Comparison of ENCODE assay signal across 23 cellular contexts in the genomic region with DNA sequence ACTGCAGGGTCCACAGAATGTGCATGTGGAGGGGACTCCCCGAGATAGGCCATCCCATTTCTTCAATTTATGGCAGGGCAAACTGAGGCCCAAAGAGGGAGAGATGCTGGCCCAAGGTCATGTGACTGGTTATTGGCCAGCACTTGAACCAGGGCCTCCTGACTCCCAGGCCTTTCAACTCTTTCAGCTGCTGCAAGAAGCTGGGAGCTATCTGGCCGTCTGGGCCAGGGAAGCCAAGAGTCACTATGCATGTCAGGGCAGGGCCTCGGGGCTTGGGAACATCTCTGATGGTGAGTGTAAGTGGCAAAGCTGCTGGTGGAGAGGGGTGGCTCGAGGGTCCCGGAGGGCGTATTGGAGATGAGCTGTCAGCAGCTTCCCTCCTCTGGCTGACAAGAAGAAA. TPM values are rescaled to one million over a fixed set of nuclear protein-coding genes. Genes with fewer than 3 reads are reported as not detected.
DNase-seq lines count a peak whose midpoint lies in the region; FAIRE-seq and TF ChIP-seq lines count a peak whose summit lies in the region.
"Had no signal": no experiment of that assay in that cellular context is flagged by ENCODE, and none has a peak within 500 bp of the region (broad histone marks: within the 10 kb centered on the region; RNA-seq: fewer than 3 reads in every experiment).

No MANE protein-coding gene starts in this region.

- H2AFZ ChIP-seq in mammary epithelial cell (ENCODE audit: low read depth, low read length) = no peak overlapping the region
- no peak overlapping the region for H2AFZ ChIP-seq in osteoblast (ENCODE audit: low read length)
- H2AFZ ChIP-seq: neural progenitor cell had no signal

- in situ Hi-C loops in mammary epithelial cell (cut with MboI; ENCODE audit: low sequenced_read_pairs in 2 of 2) = loop anchor here in 1 of 2 donors (25.0 kb wide), 1 partner anchor 166 kb away; no protein-coding TSS in a partner anchor

- no peak overlapping the region for H3K4me2 ChIP-seq in mammary epithelial cell (ENCODE audit: insufficient read depth, low read depth, low read length)
- H3K4me2 ChIP-seq in osteoblast (ENCODE audit: insufficient read depth, low read length) = no peak overlapping the region
- H3K4me2 ChIP-seq: neural progenitor cell had no signal

- no peak overlapping the region for H3K9ac ChIP-seq in mammary epithelial cell (ENCODE audit: insufficient read depth, low read length)
- H3K9ac ChIP-seq: neural progenitor cell had no signal

- TF ChIP-seq RAD21 in Ishikawa (IDR thresholded peaks at IDR 0.05; ENCODE audit: low read depth) = no peak

- POLR2A ChIA-PET in GM10248 (lab: Yijun Ruan, JAX) = no interaction called here

- no peak overlapping the region for H3K4me3 ChIP-seq in mammary epithelial cell (replicated peaks in 1 of 3; ENCODE audit: insufficient read depth in 1 of 3, low read depth in 2 of 3, low read length in 3 of 3)
- no peak overlapping the region for H3K4me3 ChIP-seq in breast epithelium
- no peak overlapping the region for H3K4me3 ChIP-seq in epithelial cell of esophagus (ENCODE audit: low read length)
- H3K4me3 ChIP-seq in osteoblast (ENCODE audit: insufficient read depth, low read length) = no peak overlapping the region
- H3K4me3 ChIP-seq: mucosa of descending colon, neural progenitor cell, psoas muscle had no signal

- H3K27ac ChIP-seq in mammary epithelial cell (ENCODE audit: insufficient read depth, low read depth, low read length) = peak overlapping the region; percentile 80
- peak overlapping the region in 1 of 2 donors; percentile 92 for H3K27ac ChIP-seq in breast epithelium
- H3K27ac ChIP-seq in osteoblast (ENCODE audit: low read depth, low read length) = peak overlapping the region; percentile 83
- H3K27ac ChIP-seq: foreskin keratinocyte, neural progenitor cell had no signal

- dilution Hi-C loops in mammary epithelial cell (cut with HindIII; ENCODE audit: low sequenced_read_pairs) = loop anchor here (5.0 kb wide), 1 partner anchor 41 kb away; no protein-coding TSS in a partner anchor

- 69% methylated on average over 6 of the region's 6 CpGs for WGBS in mammary epithelial cell (ENCODE audit: low coverage, missing lambda C conversion rate)

- DNase-seq in mammary epithelial cell (no peak), breast epithelium (ENCODE audit: low spot score in 2 of 2) (no peak), epithelial cell of esophagus (ENCODE audit: low read depth) (peak; percentile 35), osteoblast (ENCODE audit: insufficient read length, low spot score, missing footprints) (no peak), NCI-H748 (lab: John Stamatoyannopoulos, UW; ENCODE audit: unreplicated experiment) (no peak), GM10248 (ENCODE audit: extremely low spot score) (no peak), RCC 7860 (ENCODE audit: low spot score) (no peak)
- DNase-seq: activated naive CD4-positive, alpha-beta T cell treated with anti-CD3 and anti-CD28 coated beads, Interleukin-2, amount 10 ng/mL, durations not matched to agents 7 days and 5 days; anterior cingulate cortex; BE2C; COR-L47; mucosa of descending colon; NCI-H1092; NCI-H187 treated with DMSO at 0.1 percent for 48 hours; NCI-H526; psoas muscle; RPMI8226; T-helper 9 cell had no signal

- H3K79me2 ChIP-seq in mammary epithelial cell (ENCODE audit: insufficient read depth, low read length) (no peaks in the 10 kb centered on the region), osteoblast (ENCODE audit: insufficient read depth, low read length) (no peaks in the 10 kb centered on the region)

- no peak for FAIRE-seq in RCC 7860 (lab: Jason Lieb, UNC)
- FAIRE-seq: A204.1, H54 had no signal

- H4K20me1 ChIP-seq in mammary epithelial cell (ENCODE audit: insufficient read depth, low read length) = no peaks in the 10 kb centered on the region
- no peaks in the 10 kb centered on the region for H4K20me1 ChIP-seq in osteoblast (ENCODE audit: insufficient read depth, low read length)

- no peak for TF ChIP-seq CTCF in mammary epithelial cell (conservative IDR thresholded peaks at IDR 0.05 in 1 of 2, IDR thresholded peaks at IDR 0.05 in 1 of 2; ENCODE audit: extremely low read depth in 1 of 2, insufficient read depth in 1 of 2, low read depth in 1 of 2, low read length in 2 of 2)
- TF ChIP-seq CTCF in breast epithelium (IDR thresholded peaks at IDR 0.05) = no peak
- no peak for TF ChIP-seq CTCF in epithelial cell of esophagus (IDR thresholded peaks at IDR 0.05; ENCODE audit: insufficient read depth, low read depth, low read length, missing control alignments)
- TF ChIP-seq CTCF in osteoblast (IDR thresholded peaks at IDR 0.05; ENCODE audit: extremely low read depth, low read depth, low read length) = no peak
- no peak for TF ChIP-seq CTCF in GM10248 (IDR thresholded peaks at IDR 0.05; ENCODE audit: control extremely low read depth, extremely low read depth, low read depth, missing control alignments)

- H3K27me3 ChIP-seq in mammary epithelial cell (ENCODE audit: insufficient read depth, low read length) (no peaks in the 10 kb centered on the region), breast epithelium (no peaks in the 10 kb centered on the region), osteoblast (ENCODE audit: insufficient read depth, low read length) (no peaks in the 10 kb centered on the region)
- H3K27me3 ChIP-seq: BE2C, foreskin keratinocyte, neural progenitor cell had no signal

- TF ChIP-seq EP300 in Ishikawa (IDR thresholded peaks at IDR 0.05; ENCODE audit: borderline replicate concordance) = no peak

- H3K4me1 ChIP-seq in mammary epithelial cell (ENCODE audit: insufficient read depth, low read length) (peaks cover 61% of the 10 kb centered on the region), breast epithelium (peaks cover 0 to 23% of the 10 kb centered on the region in 2 donors), osteoblast (ENCODE audit: insufficient read depth, low read length) (peaks cover 50% of the 10 kb centered on the region)
- H3K4me1 ChIP-seq: BE2C, psoas muscle had no signal

- H3K9me3 ChIP-seq in mammary epithelial cell (replicated peaks; ENCODE audit: insufficient read depth, low read length) (no peaks in the 10 kb centered on the region), breast epithelium (no peaks in the 10 kb centered on the region), osteoblast (ENCODE audit: low read depth, low read length) (no peaks in the 10 kb centered on the region)
- H3K9me3 ChIP-seq: BE2C, mucosa of descending colon, psoas muscle had no signal

- TF ChIP-seq POLR2A in breast epithelium (IDR thresholded peaks at IDR 0.05) = no peak

- BruUV-seq in mammary epithelial cell (replicated peaks; lab: Mats Ljungman, UMichigan) = no TSS peak

- intact Hi-C loops in mammary epithelial cell (cut with micrococcal nuclease) (loop anchor here (2.0 kb wide), 2 partner anchors 15 to 27 kb away; no protein-coding TSS in a partner anchor), breast epithelium (cut with DNase I; ENCODE audit: low total_unique reads) (no loop called here)

- H3K36me3 ChIP-seq in mammary epithelial cell (ENCODE audit: insufficient read depth, low read length) (no peaks in the 10 kb centered on the region), breast epithelium (no peaks in the 10 kb centered on the region), osteoblast (ENCODE audit: insufficient read depth, low read length) (no peaks in the 10 kb centered on the region)
- H3K36me3 ChIP-seq: BE2C, neural progenitor cell had no signal

- CTCF ChIA-PET in mammary epithelial cell (lab: Charles Lee; ENCODE audit: low non-redundant PET) (interaction anchor here (0.6 kb wide), 1 partner anchor 297 kb away, joined by 4 read pairs; no protein-coding TSS in a partner anchor), GM10248 (lab: Yijun Ruan, JAX) (interaction anchor here (0.8 to 5.5 kb wide), 2 partner anchors 10 to 31 kb away, joined by 3 to 62 read pairs; a partner anchor contains a TSS)

TF ChIP-seq in Ishikawa, 13 proteins besides CTCF, POLR2A, EP300 and RAD21:
- TF ChIP-seq, protein P1, sequence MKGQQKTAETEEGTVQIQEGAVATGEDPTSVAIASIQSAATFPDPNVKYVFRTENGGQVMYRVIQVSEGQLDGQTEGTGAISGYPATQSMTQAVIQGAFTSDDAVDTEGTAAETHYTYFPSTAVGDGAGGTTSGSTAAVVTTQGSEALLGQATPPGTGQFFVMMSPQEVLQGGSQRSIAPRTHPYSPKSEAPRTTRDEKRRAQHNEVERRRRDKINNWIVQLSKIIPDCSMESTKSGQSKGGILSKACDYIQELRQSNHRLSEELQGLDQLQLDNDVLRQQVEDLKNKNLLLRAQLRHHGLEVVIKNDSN (IDR thresholded peaks at IDR 0.05) = peak; percentile 56; the same call in 1 of the 2 replicates
- no peak for TF ChIP-seq NFIC (IDR thresholded peaks at IDR 0.05)
TF ChIP-seq in Ishikawa: peak in this region for 1.

RNA-seq across cellular contexts. Expression of a gene that starts 9.5 kb away (rescaled TPM):
- total RNA-seq in mammary epithelial cell = 100 to 1,000 TPM; 104 to 322 TPM
- 56.3 TPM for polyA plus RNA-seq in mammary epithelial cell
- 131 TPM for polyA minus RNA-seq in mammary epithelial cell
- total RNA-seq in breast epithelium = 10 to 100 TPM; 34.7 to 91.1 (median 79.0) TPM
- total RNA-seq in osteoblast = 493 and 546 TPM in 2 replicates
